Comparison of ENCODE assay signal across 29 cellular contexts in the genomic region with DNA sequence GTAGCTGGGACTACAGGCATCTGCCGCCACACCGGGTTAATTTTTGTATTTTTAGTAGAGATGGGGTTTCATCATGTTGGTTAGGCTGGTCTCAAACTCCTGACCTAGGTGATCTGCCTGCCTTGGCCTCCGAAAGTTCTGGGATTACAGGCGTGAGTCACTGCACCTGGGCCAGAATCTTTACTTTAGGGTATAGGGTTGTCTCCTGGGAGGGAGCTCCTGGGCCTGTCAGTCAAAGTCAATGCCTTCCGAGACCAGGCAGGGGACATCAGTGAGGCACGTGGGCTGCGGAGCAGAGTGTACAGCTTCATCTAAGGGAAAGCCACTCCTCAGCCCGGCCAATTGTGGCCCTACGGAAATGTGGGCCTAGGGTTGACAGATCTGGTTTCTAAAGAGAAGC.
"Had no signal": no experiment of that assay in that cellular context is flagged by ENCODE, and none has a peak within 500 bp of the region (broad histone marks: within the 10 kb centered on the region; RNA-seq: fewer than 3 reads in every experiment).

No MANE protein-coding gene starts in this region.

- H3K4me3 ChIP-seq: stomach, suprapubic skin, testis, thoracic aorta, thyroid gland, tibial artery, tibial nerve, transverse colon, upper lobe of left lung, upper lobe of right lung, uterus, vagina had no signal

- H3K4me3 Mint-ChIP-seq: stimulated activated effector memory CD8-positive, alpha-beta T cell treated with anti-CD3 and anti-CD28 coated beads, Interleukin-12 subunit alpha, Interleukin-12 subunit beta, amount 100 ng/mL, for 72 hours; stimulated activated memory B cell treated with anti-CD40 and anti-IgM and Interleukin-4, amounts not matched to agents 10 μg/mL and 1 μg/mL and 100 μg/mL, for 72 hours; stimulated activated naive B cell treated with anti-CD40 and anti-IgM and Interleukin-4, amounts not matched to agents 10 μg/mL and 1 μg/mL and 100 μg/mL, for 72 hours; stimulated activated naive CD8-positive, alpha-beta T cell treated with anti-CD3 and anti-CD28 coated beads, Interleukin-15, amount 100 ng/mL, for 72 hours; stimulated activated naive CD8-positive, alpha-beta T cell treated with anti-CD3 and anti-CD28 coated beads, Interleukin-15, Interleukin-2, amounts not matched to agents 100 ng/mL and 50 ng/mL, for 24 hours; type B pancreatic cell had no signal

- H3K27ac ChIP-seq: stomach, suprapubic skin, testis, thoracic aorta, thyroid gland, tibial artery, transverse colon, upper lobe of left lung, upper lobe of right lung, uterus, vagina had no signal

- H3K4me1 Mint-ChIP-seq: stimulated activated memory B cell treated with anti-CD40 and anti-IgM and Interleukin-4, amounts not matched to agents 10 μg/mL and 1 μg/mL and 100 μg/mL, for 72 hours; stimulated activated naive B cell treated with anti-CD40 and anti-IgM and Interleukin-4, amounts not matched to agents 10 μg/mL and 1 μg/mL and 100 μg/mL, for 72 hours; stimulated activated naive CD8-positive, alpha-beta T cell treated with anti-CD3 and anti-CD28 coated beads, Interleukin-15, amount 100 ng/mL, for 72 hours had no signal

- H3K27me3 Mint-ChIP-seq: type B pancreatic cell had no signal

- H3K36me3 Mint-ChIP-seq: stimulated activated effector memory CD8-positive, alpha-beta T cell treated with anti-CD3 and anti-CD28 coated beads, Interleukin-12 subunit alpha, Interleukin-12 subunit beta, amount 100 ng/mL, for 72 hours; stimulated activated memory B cell treated with anti-CD40 and anti-IgM and Interleukin-4, amounts not matched to agents 10 μg/mL and 1 μg/mL and 100 μg/mL, for 72 hours; stimulated activated naive B cell treated with anti-CD40 and anti-IgM and Interleukin-4, amounts not matched to agents 10 μg/mL and 1 μg/mL and 100 μg/mL, for 72 hours; type B pancreatic cell had no signal

- H3K27ac Mint-ChIP-seq: stimulated activated effector memory CD8-positive, alpha-beta T cell treated with anti-CD3 and anti-CD28 coated beads, Interleukin-12 subunit alpha, Interleukin-12 subunit beta, amount 100 ng/mL, for 72 hours; stimulated activated memory B cell treated with anti-CD40 and anti-IgM and Interleukin-4, amounts not matched to agents 10 μg/mL and 1 μg/mL and 100 μg/mL, for 72 hours; stimulated activated naive B cell treated with anti-CD40 and anti-IgM and Interleukin-4, amounts not matched to agents 10 μg/mL and 1 μg/mL and 100 μg/mL, for 72 hours; stimulated activated naive CD8-positive, alpha-beta T cell treated with anti-CD3 and anti-CD28 coated beads, Interleukin-15, amount 100 ng/mL, for 72 hours; stimulated activated naive CD8-positive, alpha-beta T cell treated with anti-CD3 and anti-CD28 coated beads, Interleukin-15, Interleukin-2, amounts not matched to agents 100 ng/mL and 50 ng/mL, for 24 hours; type B pancreatic cell had no signal

- H3K9me3 Mint-ChIP-seq: stimulated activated effector memory CD8-positive, alpha-beta T cell treated with anti-CD3 and anti-CD28 coated beads, Interleukin-12 subunit alpha, Interleukin-12 subunit beta, amount 100 ng/mL, for 72 hours; stimulated activated naive CD8-positive, alpha-beta T cell treated with anti-CD3 and anti-CD28 coated beads, Interleukin-15, amount 100 ng/mL, for 72 hours; stimulated activated naive CD8-positive, alpha-beta T cell treated with anti-CD3 and anti-CD28 coated beads, Interleukin-15, Interleukin-2, amounts not matched to agents 100 ng/mL and 50 ng/mL, for 24 hours; type B pancreatic cell had no signal

- H3K9me3 ChIP-seq: stomach, suprapubic skin, testis, thoracic aorta, thyroid gland, tibial artery, tibial nerve, transverse colon, upper lobe of left lung, upper lobe of right lung, uterus, vagina had no signal

- H3K27me3 ChIP-seq: stomach, suprapubic skin, testis, thyroid gland, tibial artery, tibial nerve, transverse colon, upper lobe of left lung, upper lobe of right lung, uterus, vagina had no signal

- DNase-seq: stimulated activated CD4-positive, alpha-beta T cell treated with anti-CD3 and anti-CD28 coated beads, Interleukin-2, amount 100 ng/mL, for 48 hours; stimulated activated CD4-positive, alpha-beta T cell treated with anti-CD3 and anti-CD28 coated beads, Interleukin-4, amount 100 ng/mL, for 1 hour; stimulated activated CD4-positive, alpha-beta T cell treated with anti-CD3 and anti-CD28 coated beads, Interleukin-4, amount 100 ng/mL, for 24 hours; stimulated activated CD4-positive, alpha-beta T cell treated with anti-CD3 and anti-CD28 coated beads, Interleukin-4, amount 100 ng/mL, for 4 hours; stimulated activated CD8-positive, alpha-beta memory T cell treated with anti-CD3 and anti-CD28 coated beads, Interleukin-4, amount 100 ng/mL, for 48 hours; stimulated activated naive B cell treated with anti-CD40 and anti-IgM and Interleukin-4, amounts not matched to agents 10 μg/mL and 1 μg/mL and 100 μg/mL, for 72 hours; stimulated activated naive CD4-positive, alpha-beta T cell; stimulated activated naive CD4-positive, alpha-beta T cell treated with Interleukin-2 at 50 U/mL for 16 hours; stimulated activated naive CD8-positive, alpha-beta T cell treated with anti-CD3 and anti-CD28 coated beads, Interleukin-15, amount 100 ng/mL, for 72 hours; stimulated activated naive CD8-positive, alpha-beta T cell treated with anti-CD3 and anti-CD28 coated beads, Interleukin-15, Interleukin-2, amounts not matched to agents 100 U/mL and 50 U/mL, for 24 hours; stomach; substantia nigra; testis; thyroid gland; tibial artery; transverse colon; trophoblast cell; upper lobe of left lung; upper lobe of right lung; uterus had no signal

- ATAC-seq: stimulated activated effector memory CD8-positive, alpha-beta T cell treated with anti-CD3 and anti-CD28 coated beads, Interleukin-12 subunit alpha, Interleukin-12 subunit beta, amount 100 ng/mL, for 72 hours; stimulated activated memory B cell treated with anti-CD40 and anti-IgM and Interleukin-4, amounts not matched to agents 10 μg/mL and 1 μg/mL and 100 μg/mL, for 72 hours; stimulated activated naive B cell treated with anti-CD40 and anti-IgM and Interleukin-4, amounts not matched to agents 10 μg/mL and 1 μg/mL and 100 μg/mL, for 72 hours; stimulated activated naive CD8-positive, alpha-beta T cell treated with anti-CD3 and anti-CD28 coated beads, Interleukin-15, amount 100 ng/mL, for 72 hours; stimulated activated naive CD8-positive, alpha-beta T cell treated with anti-CD3 and anti-CD28 coated beads, Interleukin-15, Interleukin-2, amounts not matched to agents 100 U/mL and 50 U/mL, for 24 hours; upper lobe of right lung had no signal

- H3K4me1 ChIP-seq: testis, upper lobe of left lung, uterus had no signal

- FAIRE-seq: urothelium cell line had no signal

- H3K36me3 ChIP-seq: stomach, suprapubic skin, thoracic aorta, thyroid gland, tibial artery, tibial nerve, transverse colon, upper lobe of left lung, upper lobe of right lung, uterus, vagina had no signal
